In genomic region chr10:74674892-74675291, GRCh38 we compare ENCODE assay signal across 25 cellular contexts.
"Had no signal": no experiment of that assay in that cellular context is flagged by ENCODE, and none has a peak within 500 bp of the region (broad histone marks: within the 10 kb centered on the region; RNA-seq: fewer than 3 reads in every experiment).

No MANE protein-coding gene starts in this region.

- DNase-seq: activated CD4-positive, alpha-beta T cell treated with anti-CD3 and anti-CD28 coated beads for 4 hours; activated CD8-positive, alpha-beta memory T cell treated with anti-CD3 and anti-CD28 coated beads, Interleukin-2, amount 50 U/mL, for 4 hours; activated CD8-positive, alpha-beta T cell treated with anti-CD3 and anti-CD28 coated beads for 36 hours; activated gamma-delta T cell treated with Interleukin-2 at 50 U/mL for 16 hours; activated naive CD4-positive, alpha-beta T cell treated with anti-CD3 and anti-CD28 coated beads, Interleukin-2, amount 10 ng/mL, durations not matched to agents 7 days and 5 days; activated T-cell treated with anti-CD3 and anti-CD28 coated beads, Interleukin-2, amount 50 U/mL, for 72 hours; aorta; caudate nucleus; NCI-H1048; NCI-H1930; NCI-H2171; NCI-H226; NCI-H526 treated with DMSO at 0.1 percent for 48 hours; NCI-H82; OCI-M1; Peyer's patch; Right ventricle myocardium superior; SJCRH30; SK-N-SH; SW 1271 had no signal

- H3K27ac ChIP-seq: breast epithelium, Peyer's patch, RWPE1, SJCRH30 had no signal

- H3K27me3 Mint-ChIP-seq: activated CD8-positive, alpha-beta T cell treated with anti-CD3 and anti-CD28 coated beads for 36 hours; activated naive CD4-positive, alpha-beta T cell treated with anti-CD3 and anti-CD28 coated beads, Interleukin-2, amount 10 ng/mL, durations not matched to agents 7 days and 5 days had no signal

- ATAC-seq: activated CD4-positive, CD25-positive, alpha-beta regulatory T cell treated with anti-CD3 and anti-CD28 coated beads, Interleukin-2, amount 50 U/mL, for 24 hours; activated CD8-positive, alpha-beta T cell treated with anti-CD3 and anti-CD28 coated beads for 36 hours; activated T-cell treated with anti-CD3 and anti-CD28 coated beads, Interleukin-2, amount 50 U/mL, for 72 hours had no signal

- H3K36me3 ChIP-seq: breast epithelium had no signal

- H3K4me3 Mint-ChIP-seq: activated CD8-positive, alpha-beta T cell treated with anti-CD3 and anti-CD28 coated beads for 36 hours; activated naive CD4-positive, alpha-beta T cell treated with anti-CD3 and anti-CD28 coated beads, Interleukin-2, amount 10 ng/mL, durations not matched to agents 7 days and 5 days; activated T-cell treated with anti-CD3 and anti-CD28 coated beads, Interleukin-2, amount 50 U/mL, for 72 hours; T-helper 1 cell treated with Interleukin-12 subunit alpha and Interleukin-12 subunit beta and Interleukin-4 antibody, amounts not matched to agents 30 μg/mL and 1 μg/mL, for 36 hours had no signal

- H3K9me3 ChIP-seq: Peyer's patch, SJCRH30, SK-N-SH had no signal

- H3K27me3 ChIP-seq: breast epithelium, Peyer's patch, SJCRH30 had no signal

- H3K27ac Mint-ChIP-seq: activated CD8-positive, alpha-beta T cell treated with anti-CD3 and anti-CD28 coated beads for 36 hours; activated naive CD4-positive, alpha-beta T cell treated with anti-CD3 and anti-CD28 coated beads, Interleukin-2, amount 10 ng/mL, durations not matched to agents 7 days and 5 days; activated T-helper 2 cell treated with anti-CD3 and anti-CD28 coated beads, Interferon-gamma antibody, Interleukin-2, Interleukin-4, amounts not matched to agents 10 μg/mL and 5 μg/mL and 100 μg/mL, durations not matched to agents 14 hours and 24 hours and 36 hours; T-helper 1 cell treated with Interleukin-12 subunit alpha and Interleukin-12 subunit beta and Interleukin-4 antibody, amounts not matched to agents 30 μg/mL and 1 μg/mL, for 36 hours had no signal

- H3K4me1 ChIP-seq: breast epithelium, Peyer's patch, SJCRH30 had no signal

- H3K4me3 ChIP-seq: breast epithelium, Peyer's patch, SJCRH30 had no signal
